Comparison of ENCODE assay signal across 17 cellular contexts in the genomic region with DNA sequence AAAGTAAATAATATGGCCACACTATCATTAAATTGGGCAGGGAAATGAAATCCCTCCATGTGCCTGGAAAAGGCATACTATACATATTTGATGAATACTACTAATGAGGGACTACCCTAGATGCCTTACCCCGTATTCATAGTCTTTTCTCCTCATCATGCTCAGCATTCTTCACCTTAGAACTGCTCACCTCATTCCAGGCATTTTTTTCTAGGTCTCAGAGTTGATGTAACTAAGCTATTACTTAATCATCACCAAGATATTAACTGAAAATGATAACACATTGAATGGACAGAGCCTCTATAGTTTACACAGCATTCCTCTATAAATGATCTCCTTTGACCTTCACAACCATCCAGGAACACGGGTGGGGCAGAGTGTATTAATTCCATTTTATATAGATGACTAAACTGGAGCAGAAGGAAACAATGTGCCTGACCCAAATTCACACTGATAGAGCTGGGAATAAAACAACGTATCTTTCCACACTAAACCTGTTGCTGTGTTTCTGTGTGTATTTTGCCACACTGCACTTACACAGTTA.
"Had no signal": no experiment of that assay in that cellular context is flagged by ENCODE, and none has a peak within 500 bp of the region (broad histone marks: within the 10 kb centered on the region; RNA-seq: fewer than 3 reads in every experiment).

No MANE protein-coding gene starts in this region.

- DNase-seq: activated CD4-positive, alpha-beta T cell treated with anti-CD3 and anti-CD28 coated beads, Interleukin-2, amount 10 ng/mL, durations not matched to agents 7 days and 5 days; activated CD4-positive, CD25-positive, alpha-beta regulatory T cell; activated CD8-positive, alpha-beta T cell treated with anti-CD3 and anti-CD28 coated beads, Interleukin-2, amount 10 ng/mL, durations not matched to agents 7 days and 5 days; activated naive CD4-positive, alpha-beta T cell treated with anti-CD3 and anti-CD28 coated beads for 36 hours; activated T-cell treated with anti-CD3 and anti-CD28 coated beads, Interleukin-2, amount 50 U/mL, for 24 hours; effector memory CD4-positive, alpha-beta T cell; esophagus squamous epithelium; lower lobe of right lung; sigmoid colon; stimulated activated naive CD4-positive, alpha-beta T cell treated with Interleukin-2 at 50 U/mL for 16 hours; T1000; tibial artery; uterus had no signal

- ATAC-seq: activated CD8-positive, alpha-beta T cell treated with anti-CD3 and anti-CD28 coated beads, Interleukin-2, amount 10 ng/mL, durations not matched to agents 7 days and 5 days; lower lobe of right lung; natural killer cell treated with Interleukin-12 subunit alpha and Interleukin-12 subunit beta and Interleukin-15 and Interleukin-18, amount 100 ng/mL, for 72 hours had no signal

- H3K4me3 ChIP-seq: ascending aorta, breast epithelium, esophagus squamous epithelium, hepatocyte, lower lobe of right lung, sigmoid colon, tibial artery, uterus had no signal
